9 cellular contexts compared by ENCODE assay signal in the genomic region with DNA sequence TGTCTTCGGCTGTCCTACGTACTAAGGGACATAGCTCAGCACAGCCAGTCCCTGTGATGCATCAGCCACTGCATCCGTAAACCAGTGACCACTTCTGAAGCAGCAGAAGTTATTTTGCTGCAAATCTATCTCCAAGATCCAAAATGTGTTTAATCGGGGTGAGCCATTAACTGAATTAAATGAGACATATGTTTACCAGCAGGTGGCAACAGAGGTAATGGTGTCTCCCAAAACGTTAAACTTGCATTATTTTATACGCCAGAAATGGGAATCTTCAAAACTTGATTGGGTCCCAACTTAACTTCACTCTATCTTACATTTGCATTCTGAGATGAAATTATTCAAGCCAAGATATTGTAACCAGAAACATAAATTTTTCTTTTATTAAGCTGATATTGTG.
DNase-seq lines count a peak whose midpoint lies in the region; ATAC-seq, FAIRE-seq and TF ChIP-seq lines count a peak whose summit lies in the region.
"Had no signal": no experiment of that assay in that cellular context is flagged by ENCODE, and none has a peak within 500 bp of the region (broad histone marks: within the 10 kb centered on the region; RNA-seq: fewer than 3 reads in every experiment).

No MANE protein-coding gene starts in this region.

- peaks cover 0 to 33% (median 10%) of the 10 kb centered on the region in 3 donors for H3K4me1 ChIP-seq in esophagus squamous epithelium
- no peaks in the 10 kb centered on the region for H3K4me1 ChIP-seq in small intestine (ENCODE audit: control insufficient read depth in 2 of 2, insufficient read depth in 1 of 2, low read depth in 1 of 2, low read length in 1 of 2)

- no peak overlapping the region for H3K4me3 ChIP-seq in esophagus squamous epithelium
- H3K4me3 ChIP-seq in small intestine (ENCODE audit: low read depth in 1 of 2, low read length in 2 of 2) = no peak overlapping the region

- ATAC-seq in GM18502 (IDR thresholded peaks at IDR 0.05; ENCODE audit: poor library complexity, unreplicated experiment) = no peak
- ATAC-seq in HG03159 (IDR thresholded peaks at IDR 0.05; ENCODE audit: unreplicated experiment) = no peak

- DNase-seq in NCI-H2081 (lab: John Stamatoyannopoulos, UW) (peak; percentile 16 to 42), NCI-H2081 treated with DMSO at 0.1 percent for 48 hours (lab: John Stamatoyannopoulos, UW) (no peak), NCI-H2196 treated with DMSO at 0.1 percent for 48 hours (lab: John Stamatoyannopoulos, UW; ENCODE audit: unreplicated experiment) (peak; percentile 10), esophagus squamous epithelium (lab: John Stamatoyannopoulos, UW) (no peak), small intestine (peak; percentile 4), HK-2 (ENCODE audit: unreplicated experiment) (no peak)

- no peak for TF ChIP-seq POLR2A in esophagus squamous epithelium (IDR thresholded peaks at IDR 0.05)

- peak overlapping the region in 1 of 4 donors; percentile 1 for H3K27ac ChIP-seq in esophagus squamous epithelium
- H3K27ac ChIP-seq in small intestine (ENCODE audit: low read depth in 1 of 2, low read length in 1 of 2) = no peak overlapping the region

- H3K27me3 ChIP-seq in esophagus squamous epithelium (no peaks in the 10 kb centered on the region), small intestine (ENCODE audit: control insufficient read depth in 2 of 2, insufficient read depth in 2 of 2, low read length in 2 of 2) (no peaks in the 10 kb centered on the region)

- TF ChIP-seq CTCF in esophagus squamous epithelium (IDR thresholded peaks at IDR 0.05) = peak in 5 of 6 experiments; percentile 50 to 80 (median 57)

- no peak for FAIRE-seq in small intestine (lab: Jason Lieb, UNC)
- FAIRE-seq: TTC549 had no signal

- no peaks in the 10 kb centered on the region for H3K36me3 ChIP-seq in esophagus squamous epithelium
- H3K36me3 ChIP-seq in small intestine (ENCODE audit: control insufficient read depth in 2 of 2, insufficient read depth in 2 of 2, low read length in 2 of 2) = no peaks in the 10 kb centered on the region

- whole genome bisulfite sequencing in esophagus squamous epithelium, 2 donors = 20 to 32% methylated on average over 6 of the region's 6 CpGs
- 34 to 46% (median 45%) methylated on average over 6 of the region's 6 CpGs for WGBS in small intestine, 3 donors

- H3K9me3 ChIP-seq in esophagus squamous epithelium (no peaks in the 10 kb centered on the region), small intestine (ENCODE audit: control insufficient read depth, low read depth) (no peaks in the 10 kb centered on the region)

- intact Hi-C loops in esophagus squamous epithelium (cut with DNase I) = loop anchor here (5.0 kb wide), 1 partner anchor 151 kb away; no protein-coding TSS in a partner anchor

Comparison
In these comparisons a context has a peak if more than half of its experiments do, and no peak if none do; other contexts are left out.
1. DNase-seq: peak in NCI-H2081 (2 of 2), NCI-H2196 treated with DMSO at 0.1 percent for 48 hours (single experiment) and small intestine (single experiment); none in NCI-H2081 treated with DMSO at 0.1 percent for 48 hours (single experiment), esophagus squamous epithelium (single experiment) and HK-2 (single experiment).